8 cellular contexts compared by ENCODE assay signal in genomic region chrX:78543281-78543680, GRCh38.
"Had no signal": no experiment of that assay in that cellular context is flagged by ENCODE, and none has a peak within 500 bp of the region (broad histone marks: within the 10 kb centered on the region; RNA-seq: fewer than 3 reads in every experiment).

No MANE protein-coding gene starts in this region.

- H3K4me3 Mint-ChIP-seq: IgD-negative memory B cell had no signal

- H3K27ac ChIP-seq: HL-60 had no signal

- H3K4me3 ChIP-seq: K562 had no signal

- FAIRE-seq: HepG2, HTR-8/SVneo, K562 had no signal

- ATAC-seq: HepG2, K562 had no signal

- H3K27ac Mint-ChIP-seq: IgD-negative memory B cell had no signal

- DNase-seq: IMR-90, KBM-7, KG1 had no signal

- H3K4me1 Mint-ChIP-seq: IgD-negative memory B cell had no signal
